24 cellular contexts compared by ENCODE assay signal in genomic region chr22:26239561-26239960, GRCh38.
"Had no signal": no experiment of that assay in that cellular context is flagged by ENCODE, and none has a peak within 500 bp of the region (broad histone marks: within the 10 kb centered on the region; RNA-seq: fewer than 3 reads in every experiment).

No MANE protein-coding gene starts in this region.

- H3K4me3 Mint-ChIP-seq: dendritic cell treated with granulocyte-macrophage colony-stimulating factor and Interleukin-4, amounts not matched to agents 40 ng/mL and 50 ng/mL, for 4 days; effector memory CD8-positive, alpha-beta T cell; immature natural killer cell; memory B cell; mesothelial cell of epicardium; natural killer cell; neural crest cell; type B pancreatic cell had no signal

- ATAC-seq: effector memory CD8-positive, alpha-beta T cell; gastroesophageal sphincter; lower lobe of right lung; natural killer cell had no signal

- DNase-seq: effector memory CD8-positive, alpha-beta T cell; esophagus squamous epithelium; foreskin fibroblast; glutamatergic neuron; immature natural killer cell; left ventricle myocardium inferior; lower lobe of right lung; natural killer cell; posterior cingulate gyrus; sigmoid colon; small intestine; stimulated activated CD4-positive, alpha-beta T cell treated with anti-CD3 and anti-CD28 coated beads, Interleukin-12 subunit alpha, Interleukin-12 subunit beta, amount 100 ng/mL, for 4 hours; stimulated activated naive CD4-positive, alpha-beta T cell; thyroid gland had no signal

- H3K27me3 ChIP-seq: right atrium auricular region, thyroid gland had no signal

- FAIRE-seq: keratinocyte, small intestine had no signal

- H3K9me3 Mint-ChIP-seq: dendritic cell treated with granulocyte-macrophage colony-stimulating factor and Interleukin-4, amounts not matched to agents 40 ng/mL and 50 ng/mL, for 4 days; mesothelial cell of epicardium; natural killer cell; neural crest cell; type B pancreatic cell had no signal

- H3K4me1 Mint-ChIP-seq: immature natural killer cell, memory B cell, mesothelial cell of epicardium, natural killer cell, neural crest cell had no signal

- H3K36me3 Mint-ChIP-seq: immature natural killer cell, memory B cell, mesothelial cell of epicardium, natural killer cell, type B pancreatic cell had no signal

- H3K27ac ChIP-seq: epithelial cell of prostate, esophagus squamous epithelium, gastroesophageal sphincter, left ventricle myocardium inferior, lower lobe of right lung, right atrium auricular region, sigmoid colon, suprapubic skin, thyroid gland had no signal

- H3K36me3 ChIP-seq: esophagus squamous epithelium, gastroesophageal sphincter, left ventricle myocardium inferior, lower lobe of right lung, right atrium auricular region, sigmoid colon, suprapubic skin, thyroid gland had no signal

- H3K4me3 ChIP-seq: esophagus squamous epithelium, gastroesophageal sphincter, left ventricle myocardium inferior, lower lobe of right lung, right atrium auricular region, sigmoid colon, suprapubic skin, thyroid gland had no signal

- H3K27ac Mint-ChIP-seq: dendritic cell treated with granulocyte-macrophage colony-stimulating factor and Interleukin-4, amounts not matched to agents 40 ng/mL and 50 ng/mL, for 4 days; effector memory CD8-positive, alpha-beta T cell; immature natural killer cell; memory B cell; mesothelial cell of epicardium; natural killer cell; type B pancreatic cell had no signal

- H3K9me3 ChIP-seq: esophagus squamous epithelium, gastroesophageal sphincter, left ventricle myocardium inferior, lower lobe of right lung, right atrium auricular region, sigmoid colon, suprapubic skin, thyroid gland had no signal

- H3K4me1 ChIP-seq: esophagus squamous epithelium, gastroesophageal sphincter, left ventricle myocardium inferior, lower lobe of right lung, right atrium auricular region, sigmoid colon, suprapubic skin had no signal
